Comparison of ENCODE assay signal across 27 cellular contexts in genomic region chr11:122187373-122188165, GRCh38.
A peak's percentile ranks its signal among the peaks of the same experiment; 100 is the strongest.
DNase-seq lines count a peak whose midpoint lies in the region; ATAC-seq, FAIRE-seq and TF ChIP-seq lines count a peak whose summit lies in the region.
"Had no signal": no experiment of that assay in that cellular context is flagged by ENCODE, and none has a peak within 500 bp of the region (broad histone marks: within the 10 kb centered on the region; RNA-seq: fewer than 3 reads in every experiment).

No MANE protein-coding gene starts in this region.

- H3K4me3 Mint-ChIP-seq in osteocyte (ENCODE audit: unreplicated experiment), result no peak overlapping the region
- H3K4me3 Mint-ChIP-seq: activated naive CD4-positive, alpha-beta T cell treated with anti-CD3 and anti-CD28 coated beads, Interleukin-2, amount 10 ng/mL, durations not matched to agents 7 days and 5 days; activated T-cell treated with anti-CD3 and anti-CD28 coated beads, Interleukin-2, amount 50 U/mL, for 72 hours; CD4-positive, alpha-beta T cell; dendritic cell treated with granulocyte-macrophage colony-stimulating factor and Interleukin-4, amounts not matched to agents 40 ng/mL and 50 ng/mL, for 4 days; endodermal cell; GM23338 had no signal

- CTCF ChIA-PET in HepG2 (lab: Yijun Ruan, JAX; ENCODE audit: low intra/inter-chr PET ratio, low total read pairs), result no interaction called here

- peaks cover 2% of the 10 kb centered on the region for H3K36me3 Mint-ChIP-seq in osteocyte (ENCODE audit: unreplicated experiment)
- H3K36me3 Mint-ChIP-seq: activated naive CD4-positive, alpha-beta T cell treated with anti-CD3 and anti-CD28 coated beads, Interleukin-2, amount 10 ng/mL, durations not matched to agents 7 days and 5 days had no signal

- no TSS peak for BruUV-seq in HepG2 (replicated peaks; lab: Mats Ljungman, UMichigan)

- H3K4me1 ChIP-seq in HepG2 (ENCODE audit: insufficient read depth, low read length), result no peaks in the 10 kb centered on the region
- no peaks in the 10 kb centered on the region for H3K4me1 ChIP-seq in right lobe of liver
- no peaks in the 10 kb centered on the region for H3K4me1 ChIP-seq in BE2C
- H3K4me1 ChIP-seq: left lung, upper lobe of right lung had no signal

- no peak for DNase-seq in HepG2 (ENCODE audit: low spot score)
- DNase-seq in right lobe of liver, result no peak
- no peak for DNase-seq in coronary artery (ENCODE audit: low spot score)
- no peak for DNase-seq in osteocyte (ENCODE audit: extremely low spot score, unreplicated experiment)
- DNase-seq in BE2C, result no peak
- DNase-seq: activated CD4-positive, alpha-beta T cell treated with anti-CD3 and anti-CD28 coated beads, Interleukin-2, amount 50 U/mL, for 1 hour; activated naive CD4-positive, alpha-beta T cell treated with anti-CD3 and anti-CD28 coated beads, Interleukin-2, amount 10 ng/mL, durations not matched to agents 7 days and 5 days; activated T-cell treated with anti-CD3 and anti-CD28 coated beads, Interleukin-2, amount 50 U/mL, for 72 hours; CD4-positive, alpha-beta T cell; endodermal cell; Karpas-422; left lung; NCI-H1436 treated with DMSO at 0.1 percent for 48 hours; NCI-H2107; NCI-H446; Right ventricle myocardium superior; upper lobe of right lung had no signal

- 73% methylated on average over 9 of the region's 9 CpGs for WGBS in HepG2 (ENCODE audit: low lambda C conversion rate)
- WGBS in right lobe of liver (ENCODE audit: insufficient coverage, low coverage, low lambda C conversion rate, missing lambda C conversion rate), result 99% methylated on average over 7 of the region's 9 CpGs

- H3K79me2 ChIP-seq in HepG2 (ENCODE audit: insufficient read depth, low read length), result no peaks in the 10 kb centered on the region

- no peak overlapping the region for H3K9ac ChIP-seq in HepG2 (ENCODE audit: insufficient read depth, low read depth, low read length)

- POLR2A ChIA-PET in HepG2 (lab: Yijun Ruan, JAX), result no interaction called here

- H2AFZ ChIP-seq in HepG2 (ENCODE audit: low read length), result no peak overlapping the region
- H2AFZ ChIP-seq: GM23338 had no signal

- TF ChIP-seq POLR2A in HepG2 (IDR thresholded peaks at IDR 0.05; ENCODE audit: insufficient read depth in 1 of 2, low read depth in 2 of 2, low read length in 2 of 2) (no peak), right lobe of liver (IDR thresholded peaks at IDR 0.05) (no peak)

- ATAC-seq in HepG2 (no peak), right lobe of liver (no peak), GM18502 (IDR thresholded peaks at IDR 0.05; ENCODE audit: poor library complexity, unreplicated experiment) (no peak), HG03521 (IDR thresholded peaks at IDR 0.05; ENCODE audit: unreplicated experiment) (no peak), GM19351 (IDR thresholded peaks at IDR 0.05; ENCODE audit: unreplicated experiment) (no peak)
- ATAC-seq: activated T-cell treated with anti-CD3 and anti-CD28 coated beads, Interleukin-2, amount 50 U/mL, for 72 hours; GM23338; upper lobe of right lung had no signal

- no peak for TF ChIP-seq RAD21 in HepG2 (CRISPR knock-in tag; IDR thresholded peaks at IDR 0.05)

- intact Hi-C loops in HepG2 (cut with micrococcal nuclease; ENCODE audit: unreplicated experiment) (no loop called here), right lobe of liver (cut with DNase I) (no loop called here)

- no peak overlapping the region for H3K27ac ChIP-seq in HepG2 (ENCODE audit: extremely low read length, insufficient read depth, low read length)
- H3K27ac ChIP-seq in right lobe of liver, result no peak overlapping the region
- H3K27ac ChIP-seq in coronary artery, result peak overlapping the region; percentile 65 to 70
- H3K27ac ChIP-seq: 22Rv1, HL-60, neutrophil, upper lobe of right lung had no signal

- H3K27ac Mint-ChIP-seq in osteocyte (ENCODE audit: unreplicated experiment), result peak overlapping the region; percentile 28
- H3K27ac Mint-ChIP-seq: activated naive CD4-positive, alpha-beta T cell treated with anti-CD3 and anti-CD28 coated beads, Interleukin-2, amount 10 ng/mL, durations not matched to agents 7 days and 5 days; activated T-cell treated with anti-CD3 and anti-CD28 coated beads, Interleukin-2, amount 50 U/mL, for 72 hours; CD4-positive, alpha-beta T cell; dendritic cell treated with granulocyte-macrophage colony-stimulating factor and Interleukin-4, amounts not matched to agents 40 ng/mL and 50 ng/mL, for 4 days; endodermal cell; GM23338 had no signal

- no peak overlapping the region for H3K4me2 ChIP-seq in HepG2 (ENCODE audit: low read depth, low read length)
- H3K4me2 ChIP-seq: GM23338 had no signal

- H3K27me3 Mint-ChIP-seq in osteocyte (ENCODE audit: unreplicated experiment), result no peaks in the 10 kb centered on the region
- H3K27me3 Mint-ChIP-seq: activated naive CD4-positive, alpha-beta T cell treated with anti-CD3 and anti-CD28 coated beads, Interleukin-2, amount 10 ng/mL, durations not matched to agents 7 days and 5 days; dendritic cell treated with granulocyte-macrophage colony-stimulating factor and Interleukin-4, amounts not matched to agents 40 ng/mL and 50 ng/mL, for 4 days had no signal

- H3K9me3 Mint-ChIP-seq in osteocyte (ENCODE audit: unreplicated experiment), result peaks cover 13% of the 10 kb centered on the region
- H3K9me3 Mint-ChIP-seq: activated naive CD4-positive, alpha-beta T cell treated with anti-CD3 and anti-CD28 coated beads, Interleukin-2, amount 10 ng/mL, durations not matched to agents 7 days and 5 days; activated T-cell treated with anti-CD3 and anti-CD28 coated beads, Interleukin-2, amount 50 U/mL, for 72 hours; CD4-positive, alpha-beta T cell; endodermal cell; GM23338 had no signal

- H3K4me3 ChIP-seq in HepG2 (replicated peaks in 1 of 3; ENCODE audit: insufficient read depth in 1 of 3, low read depth in 2 of 3, low read length in 3 of 3) (no peak overlapping the region), right lobe of liver (no peak overlapping the region), coronary artery (no peak overlapping the region), BE2C (ENCODE audit: low read depth, low read length) (no peak overlapping the region)
- H3K4me3 ChIP-seq: GM23338, left lung, skin epidermis, upper lobe of right lung had no signal

- H3K4me1 Mint-ChIP-seq in osteocyte (ENCODE audit: unreplicated experiment), result peaks cover 44% of the 10 kb centered on the region
- H3K4me1 Mint-ChIP-seq: activated naive CD4-positive, alpha-beta T cell treated with anti-CD3 and anti-CD28 coated beads, Interleukin-2, amount 10 ng/mL, durations not matched to agents 7 days and 5 days; GM23338 had no signal

- H3K27me3 ChIP-seq in HepG2 (ENCODE audit: control insufficient read depth in 1 of 2, insufficient read depth in 2 of 2, low read length in 2 of 2), result no peaks in the 10 kb centered on the region; a peak in 2 of 5 replicates
- no peaks in the 10 kb centered on the region for H3K27me3 ChIP-seq in right lobe of liver
- H3K27me3 ChIP-seq in BE2C, result no peaks in the 10 kb centered on the region; the same call in 1 of the 2 replicates
- H3K27me3 ChIP-seq: left lung, neutrophil, upper lobe of right lung had no signal

- no peaks in the 10 kb centered on the region for H4K20me1 ChIP-seq in HepG2 (ENCODE audit: insufficient read depth, low read length)

- TF ChIP-seq EP300 in HepG2 (IDR thresholded peaks at IDR 0.05; ENCODE audit: low read depth in 2 of 2, low read length in 2 of 2), result no peak
- no peak for TF ChIP-seq EP300 in HepG2 (CRISPR knock-in tag; IDR thresholded peaks at IDR 0.05; ENCODE audit: borderline replicate concordance)

- H3K9me3 ChIP-seq in HepG2 (ENCODE audit: low read length) (no peaks in the 10 kb centered on the region), right lobe of liver (peaks cover 0 to 6% (median 2%) of the 10 kb centered on the region in 4 donors), BE2C (no peaks in the 10 kb centered on the region)
- H3K9me3 ChIP-seq: upper lobe of right lung had no signal

- in situ Hi-C loops in HepG2 (cut with HindIII; ENCODE audit: extremely low pct_ligation_motif_present, low pct_unique_long_range_greater_than_20kb), result no loop called here

- no peak for FAIRE-seq in HepG2 (lab: Jason Lieb, UNC)
- FAIRE-seq: D721Med had no signal

- no peak for TF ChIP-seq CTCF in HepG2 (CRISPR knock-in tag; IDR thresholded peaks at IDR 0.05)
- TF ChIP-seq CTCF in right lobe of liver (IDR thresholded peaks at IDR 0.05), result no peak
- no peak for TF ChIP-seq CTCF in coronary artery (IDR thresholded peaks at IDR 0.05)
- TF ChIP-seq CTCF in osteocyte (IDR thresholded peaks at IDR 0.05), result no peak
- TF ChIP-seq CTCF in BE2C (IDR thresholded peaks at IDR 0.05; ENCODE audit: low read depth, low read length), result no peak

- H3K36me3 ChIP-seq in HepG2 (replicated peaks in 1 of 2; ENCODE audit: control insufficient read depth in 1 of 2, insufficient read depth in 2 of 2, low read length in 2 of 2) (no peaks in the 10 kb centered on the region), right lobe of liver (no peaks in the 10 kb centered on the region), BE2C (no peaks in the 10 kb centered on the region)
- H3K36me3 ChIP-seq: left lung, neutrophil, upper lobe of right lung had no signal

TF ChIP-seq in HepG2, 621 proteins besides CTCF, POLR2A, EP300 and RAD21:
- TF ChIP-seq KAT8 (CRISPR knock-in tag; IDR thresholded peaks at IDR 0.05) (no peak), MAFF (IDR thresholded peaks at IDR 0.05; ENCODE audit: low read depth, low read length) (peak; percentile 50), MAFK (conservative IDR thresholded peaks at IDR 0.05 in 1 of 2, IDR thresholded peaks at IDR 0.05 in 1 of 2; ENCODE audit: low read length in 2 of 2) (peak; percentile 62 to 67)

Comparison
In these comparisons a context has a peak if more than half of its experiments do, and no peak if none do; other contexts are left out.
1. H3K27ac ChIP-seq: peak in coronary artery (2 of 2); none in HepG2 (single experiment) and right lobe of liver (0 of 3).